22 cellular contexts compared by ENCODE assay signal in genomic region chr3:78979083-78979482, GRCh38.
DNase-seq lines count a peak whose midpoint lies in the region; ATAC-seq and TF ChIP-seq lines count a peak whose summit lies in the region.
"Had no signal": no experiment of that assay in that cellular context is flagged by ENCODE, and none has a peak within 500 bp of the region (broad histone marks: within the 10 kb centered on the region; RNA-seq: fewer than 3 reads in every experiment).

No MANE protein-coding gene starts in this region.

- H3K9me3 ChIP-seq in SK-N-MC (ENCODE audit: low read depth, low read length) (no peaks in the 10 kb centered on the region), iPS-20b (ENCODE audit: insufficient read depth, low read depth, low read length) (no peaks in the 10 kb centered on the region), tibial artery (no peaks in the 10 kb centered on the region)
- H3K9me3 ChIP-seq: SJCRH30, suprapubic skin had no signal

- H3K4me3 ChIP-seq in SK-N-MC: peak overlapping the region; percentile 58
- H3K4me3 ChIP-seq in iPS-20b (ENCODE audit: low read length): 0 out of 2 replicates have a peak overlapping the region, but pooled peaks have one; percentile 23
- no peak overlapping the region for H3K4me3 ChIP-seq in tibial artery
- H3K4me3 ChIP-seq: coronary artery, SJCRH30, suprapubic skin had no signal

- intact Hi-C loops in tibial artery (cut with DNase I; ENCODE audit: low total_unique reads): no loop called here

- no peaks in the 10 kb centered on the region for H3K27me3 ChIP-seq in iPS-20b (ENCODE audit: insufficient read depth, low read length)
- no peaks in the 10 kb centered on the region for H3K27me3 ChIP-seq in tibial artery
- H3K27me3 ChIP-seq: SJCRH30, suprapubic skin had no signal

- H3K27ac ChIP-seq in SK-N-MC (no peak overlapping the region; the same call in 1 of the 2 replicates), iPS-20b (ENCODE audit: low read length) (peak overlapping the region; percentile 13), substantia nigra (ENCODE audit: low read depth, low read length, poor library complexity, severe bottlenecking) (peak overlapping the region; percentile 1), tibial artery (no peak overlapping the region)
- H3K27ac ChIP-seq: coronary artery, SJCRH30, suprapubic skin had no signal

- ATAC-seq in GM18520 (IDR thresholded peaks at IDR 0.05; ENCODE audit: unreplicated experiment): no peak
- ATAC-seq: stimulated activated memory B cell treated with anti-CD40 and anti-IgM and Interleukin-4, amounts not matched to agents 10 μg/mL and 1 μg/mL and 100 μg/mL, for 72 hours; T-cell had no signal

- H3K36me3 ChIP-seq in SK-N-MC (ENCODE audit: insufficient read depth, low read length) (no peaks in the 10 kb centered on the region), iPS-20b (ENCODE audit: insufficient read depth, low read depth, low read length) (no peaks in the 10 kb centered on the region), tibial artery (no peaks in the 10 kb centered on the region)
- H3K36me3 ChIP-seq: suprapubic skin had no signal

- TF ChIP-seq CTCF in tibial artery (IDR thresholded peaks at IDR 0.05): no peak

- H3K4me1 ChIP-seq in iPS-20b (ENCODE audit: insufficient read depth, low read length) (peaks cover 31% of the 10 kb centered on the region), tibial artery (no peaks in the 10 kb centered on the region)

- H3K9ac ChIP-seq in SK-N-MC (ENCODE audit: insufficient read length) (no peak overlapping the region), iPS-20b (ENCODE audit: low read depth, low read length) (peak overlapping the region; percentile 7; the same call in 1 of the 2 replicates)

- DNase-seq in NCI-H748 (lab: John Stamatoyannopoulos, UW; ENCODE audit: unreplicated experiment): peak; percentile 44
- DNase-seq in NCI-H748 treated with DMSO at 0.1 percent for 48 hours (lab: John Stamatoyannopoulos, UW): no peak
- no peak for DNase-seq in SK-N-MC (ENCODE audit: low read depth, low spot score)
- no peak for DNase-seq in substantia nigra (lab: John Stamatoyannopoulos, UW)
- DNase-seq in tibial artery: no peak
- DNase-seq in amygdala (lab: John Stamatoyannopoulos, UW): no peak
- DNase-seq: activated CD4-positive, alpha-beta T cell treated with anti-CD3 and anti-CD28 coated beads for 1 hour; activated CD8-positive, alpha-beta memory T cell treated with anti-CD3 and anti-CD28 coated beads for 24 hours; activated naive CD4-positive, alpha-beta T cell; activated T-cell treated with anti-CD3 and anti-CD28 coated beads, Interleukin-2, amount 50 U/mL, for 24 hours; AML-193; CD4-positive, alpha-beta memory T cell; NCI-H1092; NCI-H345; occipital lobe; SJCRH30; T-cell had no signal

Comparison
In these comparisons a context has a peak if more than half of its experiments do, and no peak if none do; other contexts are left out.
1. H3K27ac ChIP-seq: peak in iPS-20b (single experiment) and substantia nigra (single experiment); none in SK-N-MC (single experiment) and tibial artery (0 of 2).
2. H3K4me3 ChIP-seq: peak in SK-N-MC (single experiment) and iPS-20b (single experiment); none in tibial artery (0 of 2).